ENCODE assay signal across 18 cellular contexts in genomic region chr3:101383156-101383575, GRCh38.
DNase-seq lines count a peak whose midpoint lies in the region; ATAC-seq and TF ChIP-seq lines count a peak whose summit lies in the region.
"Had no signal": no experiment of that assay in that cellular context is flagged by ENCODE, and none has a peak within 500 bp of the region (broad histone marks: within the 10 kb centered on the region; RNA-seq: fewer than 3 reads in every experiment).

No MANE protein-coding gene starts in this region.

- H3K27me3 ChIP-seq in heart right ventricle (no peaks in the 10 kb centered on the region), ovary (no peaks in the 10 kb centered on the region)
- H3K27me3 ChIP-seq: transverse colon had no signal

- CTCF ChIA-PET in WTC11 (lab: Charles Lee), result interaction anchor here (1.7 to 2.8 kb wide), 3 partner anchors 172 to 490 kb away, joined by 6 to 20 read pairs (median 14); no protein-coding TSS in a partner anchor

- POLR2A ChIA-PET in WTC11 (lab: Charles Lee), result no interaction called here

- 56 to 60% methylated on average over 5 of the region's 5 CpGs for WGBS in heart right ventricle, 2 donors
- WGBS in ovary, 3 donors, result 27 to 38% (median 29%) methylated on average over 5 of the region's 5 CpGs

- H3K27me3 Mint-ChIP-seq in WTC11 (ENCODE audit: low read depth), result no peaks in the 10 kb centered on the region
- H3K27me3 Mint-ChIP-seq: activated B cell treated with CpG ODN at 0.5 μM for 24 hours; stimulated activated memory B cell treated with anti-CD40 and anti-IgM and Interleukin-4, amounts not matched to agents 10 μg/mL and 1 μg/mL and 100 μg/mL, for 72 hours had no signal

- no peak for TF ChIP-seq POLR2A in ovary (IDR thresholded peaks at IDR 0.05)

- peaks cover 0 to 20% (median 8%) of the 10 kb centered on the region in 11 donors for H3K9me3 ChIP-seq in heart right ventricle
- H3K9me3 ChIP-seq in ovary, result peaks cover 0 to under 1% of the 10 kb centered on the region in 2 donors
- H3K9me3 ChIP-seq: transverse colon had no signal

- H3K36me3 ChIP-seq in heart right ventricle (peaks cover 0 to 6% (median 0%) of the 10 kb centered on the region in 9 donors), ovary (no peaks in the 10 kb centered on the region)

- no peak overlapping the region for H3K4me3 Mint-ChIP-seq in WTC11
- H3K4me3 Mint-ChIP-seq: activated B cell treated with CpG ODN at 0.5 μM for 24 hours; stimulated activated memory B cell treated with anti-CD40 and anti-IgM and Interleukin-4, amounts not matched to agents 10 μg/mL and 1 μg/mL and 100 μg/mL, for 72 hours had no signal

- H3K4me1 Mint-ChIP-seq in WTC11, result peaks cover 7% of the 10 kb centered on the region

- H3K4me1 ChIP-seq in heart right ventricle (peaks cover 3 to 36% (median 20%) of the 10 kb centered on the region in 9 donors), ovary (ENCODE audit: insufficient read depth) (peaks cover 6% of the 10 kb centered on the region)

- peak; percentile 2 for DNase-seq in GM04504 (ENCODE audit: low read depth)
- peak; percentile 55 for DNase-seq in WTC11 (ENCODE audit: low spot score)
- DNase-seq in heart right ventricle, result no peak
- DNase-seq in ovary, result peak in 3 of 5 donors; percentile 21 to 45 (median 29)
- DNase-seq in NCI-H1436 (lab: John Stamatoyannopoulos, UW), result no peak
- no peak for DNase-seq in T1000 (lab: John Stamatoyannopoulos, UW)
- DNase-seq in HuH-7 (ENCODE audit: low spot score), result no peak
- DNase-seq: activated B cell treated with CpG ODN at 0.5 μM for 24 hours; DMS53; kidney; NCI-H1092 treated with DMSO at 0.1 percent for 48 hours; NCI-H2171; NK-92 treated with Interleukin-12 subunit alpha and Interleukin-12 subunit beta, amount 100 ng/mL, for 24 hours; small intestine; transverse colon had no signal

- H3K27ac Mint-ChIP-seq in WTC11, result no peak overlapping the region
- H3K27ac Mint-ChIP-seq: activated B cell treated with CpG ODN at 0.5 μM for 24 hours; stimulated activated memory B cell treated with anti-CD40 and anti-IgM and Interleukin-4, amounts not matched to agents 10 μg/mL and 1 μg/mL and 100 μg/mL, for 72 hours had no signal

- H3K36me3 Mint-ChIP-seq in WTC11, result no peaks in the 10 kb centered on the region

- H3K27ac ChIP-seq in heart right ventricle, result no peak overlapping the region
- H3K27ac ChIP-seq in ovary, result no peak overlapping the region
- H3K27ac ChIP-seq: C4-2B, KMS-11, transverse colon had no signal

- H3K4me3 ChIP-seq in heart right ventricle (no peak overlapping the region), ovary (no peak overlapping the region)
- H3K4me3 ChIP-seq: transverse colon had no signal

- ATAC-seq in WTC11, result peak; percentile 85
- ATAC-seq in heart right ventricle, result peak in 6 of 8 donors; percentile 29 to 66 (median 34)
- ATAC-seq: stimulated activated memory B cell treated with anti-CD40 and anti-IgM and Interleukin-4, amounts not matched to agents 10 μg/mL and 1 μg/mL and 100 μg/mL, for 72 hours had no signal

- peaks cover 2% of the 10 kb centered on the region; the same call in 1 of the 2 replicates for H3K9me3 Mint-ChIP-seq in WTC11

- TF ChIP-seq CTCF in WTC11 (IDR thresholded peaks at IDR 0.05), result no peak
- no peak for TF ChIP-seq CTCF in heart right ventricle (IDR thresholded peaks at IDR 0.05)
- no peak for TF ChIP-seq CTCF in ovary (IDR thresholded peaks at IDR 0.05)

- intact Hi-C loops in heart right ventricle (cut with DNase I), result loop anchor here in 8 of 10 donors (2.0 to 10.0 kb wide), 5 partner anchors 148 to 318 kb away; no protein-coding TSS in a partner anchor
- intact Hi-C loops in ovary (cut with DNase I), result loop anchor here in 1 of 4 donors (10.0 kb wide), 1 partner anchor 178 kb away; no protein-coding TSS in a partner anchor

- no peak for TF ChIP-seq EP300 in ovary (IDR thresholded peaks at IDR 0.05)

TF ChIP-seq in WTC11, 78 proteins besides CTCF, POLR2A, EP300 and RAD21:
- no peak for TF ChIP-seq CREB1 (CRISPR knock-in tag; IDR thresholded peaks at IDR 0.05)
- TF ChIP-seq, protein P1, sequence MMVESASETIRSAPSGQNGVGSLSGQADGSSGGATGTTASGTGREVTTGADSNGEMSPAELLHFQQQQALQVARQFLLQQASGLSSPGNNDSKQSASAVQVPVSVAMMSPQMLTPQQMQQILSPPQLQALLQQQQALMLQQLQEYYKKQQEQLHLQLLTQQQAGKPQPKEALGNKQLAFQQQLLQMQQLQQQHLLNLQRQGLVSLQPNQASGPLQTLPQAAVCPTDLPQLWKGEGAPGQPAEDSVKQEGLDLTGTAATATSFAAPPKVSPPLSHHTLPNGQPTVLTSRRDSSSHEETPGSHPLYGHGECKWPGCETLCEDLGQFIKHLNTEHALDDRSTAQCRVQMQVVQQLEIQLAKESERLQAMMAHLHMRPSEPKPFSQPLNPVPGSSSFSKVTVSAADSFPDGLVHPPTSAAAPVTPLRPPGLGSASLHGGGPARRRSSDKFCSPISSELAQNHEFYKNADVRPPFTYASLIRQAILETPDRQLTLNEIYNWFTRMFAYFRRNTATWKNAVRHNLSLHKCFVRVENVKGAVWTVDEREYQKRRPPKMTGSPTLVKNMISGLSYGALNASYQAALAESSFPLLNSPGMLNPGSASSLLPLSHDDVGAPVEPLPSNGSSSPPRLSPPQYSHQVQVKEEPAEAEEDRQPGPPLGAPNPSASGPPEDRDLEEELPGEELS (CRISPR knock-in tag; IDR thresholded peaks at IDR 0.05), result no peak
- no peak for TF ChIP-seq AFF4 (CRISPR knock-in tag; IDR thresholded peaks at IDR 0.05; ENCODE audit: borderline replicate concordance)

Comparison
In these comparisons a context has a peak if more than half of its experiments do, and no peak if none do; other contexts are left out.
1. DNase-seq: peak in GM04504 (single experiment), WTC11 (single experiment) and ovary (3 of 5); none in heart right ventricle (0 of 2), NCI-H1436 (single experiment), T1000 (single experiment) and HuH-7 (single experiment).